ENCODE assay signal across 20 cellular contexts in genomic region chr7:17668122-17668521, GRCh38.
A peak's percentile ranks its signal among the peaks of the same experiment; 100 is the strongest.
DNase-seq lines count a peak whose midpoint lies in the region; ATAC-seq and TF ChIP-seq lines count a peak whose summit lies in the region.
"Had no signal": no experiment of that assay in that cellular context is flagged by ENCODE, and none has a peak within 500 bp of the region (broad histone marks: within the 10 kb centered on the region; RNA-seq: fewer than 3 reads in every experiment).

No MANE protein-coding gene starts in this region.

- ATAC-seq in GM21526 (IDR thresholded peaks at IDR 0.05; ENCODE audit: low FRiP score, unreplicated experiment) (peak; percentile 74), HG03159 (IDR thresholded peaks at IDR 0.05; ENCODE audit: unreplicated experiment) (peak; percentile 68), HG03521 (IDR thresholded peaks at IDR 0.05; ENCODE audit: unreplicated experiment) (no peak), HG03342 (IDR thresholded peaks at IDR 0.05; ENCODE audit: unreplicated experiment) (no peak)
- ATAC-seq: activated CD4-positive, CD25-positive, alpha-beta regulatory T cell treated with anti-CD3 and anti-CD28 coated beads, Interleukin-2, amount 50 U/mL, for 24 hours; natural killer cell treated with Interleukin-12 subunit alpha and Interleukin-12 subunit beta and Interleukin-15 and Interleukin-18, amount 100 ng/mL, for 72 hours had no signal

- peaks cover 3% of the 10 kb centered on the region for H3K4me1 ChIP-seq in vagina

- no peak for TF ChIP-seq CTCF in RWPE1 (conservative IDR thresholded peaks at IDR 0.05; ENCODE audit: low read depth)
- TF ChIP-seq CTCF in vagina (IDR thresholded peaks at IDR 0.05), result no peak

- POLR2A ChIA-PET in RWPE1 (lab: Yijun Ruan, JAX; ENCODE audit: low non-redundant PET), result no interaction called here

- no peaks in the 10 kb centered on the region for H3K9me3 ChIP-seq in vagina

- H3K4me3 ChIP-seq in vagina, result no peak overlapping the region

- DNase-seq in NOMO-1 (lab: John Stamatoyannopoulos, UW; ENCODE audit: unreplicated experiment in 2 of 2), result peak; percentile 43 to 48
- DNase-seq in NOMO-1 treated with dmso at 0.1 percent for 144 hours (lab: John Stamatoyannopoulos, UW; ENCODE audit: unreplicated experiment), result no peak
- no peak for DNase-seq in RWPE1 (ENCODE audit: low spot score)
- DNase-seq in vagina (ENCODE audit: extremely low spot score in 2 of 2), result no peak
- DNase-seq: activated CD4-positive, alpha-beta memory T cell treated with anti-CD3 and anti-CD28 coated beads for 36 hours; CD4-positive, alpha-beta memory T cell; central memory CD4-positive, alpha-beta T cell; dermis blood vessel endothelial cell; HCEC 1CT; IMR-90; NCI-H1417 treated with DMSO at 0.1 percent for 48 hours; NCI-H510A; T-helper 1 cell; trophoblast cell had no signal

- H3K27me3 ChIP-seq in vagina, result no peaks in the 10 kb centered on the region

- intact Hi-C loops in vagina (cut with DNase I), result no loop called here

- no peak overlapping the region for H3K27ac ChIP-seq in RWPE1
- H3K27ac ChIP-seq in vagina, result no peak overlapping the region

- no peak for TF ChIP-seq POLR2A in vagina (IDR thresholded peaks at IDR 0.05)

- no peaks in the 10 kb centered on the region for H3K36me3 ChIP-seq in vagina

- CTCF ChIA-PET in RWPE1 (lab: Yijun Ruan, JAX), result interaction anchor here (0.7 to 1.1 kb wide), 3 partner anchors 12 to 197 kb away, joined by 3 to 4 read pairs (median 3); no protein-coding TSS in a partner anchor

Comparison
In these comparisons a context has a peak if more than half of its experiments do, and no peak if none do; other contexts are left out.
1. DNase-seq: peak in NOMO-1 (2 of 2); none in NOMO-1 treated with dmso at 0.1 percent for 144 hours (single experiment), RWPE1 (single experiment) and vagina (0 of 2).
2. ATAC-seq: peak in GM21526 (single experiment) and HG03159 (single experiment); none in HG03521 (single experiment) and HG03342 (single experiment).